ENCODE assay signal across 7 cellular contexts in genomic region chr3:141000027-141000663, GRCh38. TPM values are rescaled to one million over a fixed set of nuclear protein-coding genes. Genes with fewer than 3 reads are reported as not detected.
DNase-seq lines count a peak whose midpoint lies in the region; ATAC-seq and TF ChIP-seq lines count a peak whose summit lies in the region.

No MANE protein-coding gene starts in this region.

- H3K27me3 Mint-ChIP-seq in activated CD4-positive, alpha-beta T cell treated with anti-CD3 and anti-CD28 coated beads for 36 hours = no peaks in the 10 kb centered on the region
- H3K27me3 Mint-ChIP-seq in stimulated activated naive CD8-positive, alpha-beta T cell treated with anti-CD3 and anti-CD28 coated beads, Interleukin-15, amount 100 ng/mL, for 72 hours = no peaks in the 10 kb centered on the region

- intact Hi-C loops in activated CD4-positive, alpha-beta T cell treated with anti-CD3 and anti-CD28 coated beads for 36 hours (cut with DNase I, micrococcal nuclease) = loop anchor here (1.0 kb wide), 3 partner anchors 105 to 192 kb away; no protein-coding TSS in a partner anchor

- H3K9me3 Mint-ChIP-seq in activated CD4-positive, alpha-beta T cell treated with anti-CD3 and anti-CD28 coated beads for 36 hours (ENCODE audit: low read depth) = no peaks in the 10 kb centered on the region
- no peaks in the 10 kb centered on the region for H3K9me3 Mint-ChIP-seq in stimulated activated naive CD8-positive, alpha-beta T cell treated with anti-CD3 and anti-CD28 coated beads, Interleukin-15, amount 100 ng/mL, for 72 hours

- TF ChIP-seq CTCF in GM10266 (IDR thresholded peaks at IDR 0.05; ENCODE audit: control insufficient read depth, insufficient read depth, low read depth, missing control alignments) = peak; percentile 78

- POLR2A ChIA-PET in activated CD4-positive, alpha-beta T cell treated with anti-CD3 and anti-CD28 coated beads for 36 hours (lab: Charles Lee) = interaction anchor here (1.1 kb wide), 1 partner anchor 8 kb away, joined by 3 read pairs; no protein-coding TSS in a partner anchor

- H3K27ac Mint-ChIP-seq in activated CD4-positive, alpha-beta T cell treated with anti-CD3 and anti-CD28 coated beads for 36 hours = no peak overlapping the region
- no peak overlapping the region for H3K27ac Mint-ChIP-seq in stimulated activated naive CD8-positive, alpha-beta T cell treated with anti-CD3 and anti-CD28 coated beads, Interleukin-15, amount 100 ng/mL, for 72 hours

- no peaks in the 10 kb centered on the region for H3K36me3 Mint-ChIP-seq in activated CD4-positive, alpha-beta T cell treated with anti-CD3 and anti-CD28 coated beads for 36 hours (ENCODE audit: low read depth)

- no peak overlapping the region for H3K4me3 Mint-ChIP-seq in activated CD4-positive, alpha-beta T cell treated with anti-CD3 and anti-CD28 coated beads for 36 hours
- H3K4me3 Mint-ChIP-seq in stimulated activated naive CD8-positive, alpha-beta T cell treated with anti-CD3 and anti-CD28 coated beads, Interleukin-15, amount 100 ng/mL, for 72 hours = no peak overlapping the region

- peaks cover 7% of the 10 kb centered on the region for H3K4me1 Mint-ChIP-seq in activated CD4-positive, alpha-beta T cell treated with anti-CD3 and anti-CD28 coated beads for 36 hours
- H3K4me1 Mint-ChIP-seq in stimulated activated naive CD8-positive, alpha-beta T cell treated with anti-CD3 and anti-CD28 coated beads, Interleukin-15, amount 100 ng/mL, for 72 hours = peaks cover 7% of the 10 kb centered on the region

- ATAC-seq in HG02588 (IDR thresholded peaks at IDR 0.05; ENCODE audit: unreplicated experiment) = peak; percentile 66
- peak; percentile 90 for ATAC-seq in activated CD4-positive, alpha-beta T cell treated with anti-CD3 and anti-CD28 coated beads for 36 hours
- ATAC-seq in stimulated activated naive CD8-positive, alpha-beta T cell treated with anti-CD3 and anti-CD28 coated beads, Interleukin-15, amount 100 ng/mL, for 72 hours = peak; percentile 92

- CTCF ChIA-PET in activated CD4-positive, alpha-beta T cell treated with anti-CD3 and anti-CD28 coated beads for 36 hours (lab: Charles Lee) = interaction anchor here (0.5 to 5.5 kb wide), 14 partner anchors 11 to 350 kb away, joined by 3 to 52 read pairs (median 4); no protein-coding TSS in a partner anchor

- DNase-seq in GM10266 (ENCODE audit: extremely low spot score) = peak; percentile 47
- DNase-seq in NCI-H2029 treated with DMSO at 0.1 percent for 48 hours (lab: John Stamatoyannopoulos, UW) = peak; percentile 41
- peak; percentile 74 for DNase-seq in activated CD4-positive, alpha-beta T cell treated with anti-CD3 and anti-CD28 coated beads for 36 hours
- peak; percentile 12 for DNase-seq in effector CD8-positive, alpha-beta T cell (lab: John Stamatoyannopoulos, UW)
- peak; percentile 65 to 76 for DNase-seq in lung microvascular endothelial cell (ENCODE audit: low read depth in 2 of 2)
- DNase-seq in stimulated activated naive CD8-positive, alpha-beta T cell treated with anti-CD3 and anti-CD28 coated beads, Interleukin-15, amount 100 ng/mL, for 72 hours = peak; percentile 53 to 59

RNA-seq across cellular contexts. Expression of gene SPSB4, which starts 51.0 kb away (rescaled TPM):
- not detected for total RNA-seq in activated CD4-positive, alpha-beta T cell treated with anti-CD3 and anti-CD28 coated beads for 36 hours
- under 0.01 TPM in 2 replicates for total RNA-seq in lung microvascular endothelial cell

RNA-seq across cellular contexts. Expression of gene SLC25A36, which starts 58.5 kb away (rescaled TPM):
- total RNA-seq in activated CD4-positive, alpha-beta T cell treated with anti-CD3 and anti-CD28 coated beads for 36 hours = 10 to 100 TPM; 42.3 to 62.3 TPM
- 22.2 and 29.8 TPM in 2 replicates for total RNA-seq in lung microvascular endothelial cell

Comparison
In these comparisons a context has a peak if more than half of its experiments do, and no peak if none do; other contexts are left out.
1. Peak in every context shown above with its lines: DNase-seq and ATAC-seq.
2. DNase-seq: peak in every context shown above with its lines; median percentile 74 in activated CD4-positive, alpha-beta T cell treated with anti-CD3 and anti-CD28 coated beads for 36 hours; 70 in lung microvascular endothelial cell; 56 in stimulated activated naive CD8-positive, alpha-beta T cell treated with anti-CD3 and anti-CD28 coated beads, Interleukin-15, amount 100 ng/mL, for 72 hours; 47 in GM10266; 41 in NCI-H2029 treated with DMSO at 0.1 percent for 48 hours; 12 in effector CD8-positive, alpha-beta T cell.